ENCODE assay signal across 8 cellular contexts in genomic region chr5:180808461-180809000, GRCh38. TPM values are rescaled to one million over a fixed set of nuclear protein-coding genes. Genes with fewer than 3 reads are reported as not detected.
DNase-seq lines count a peak whose midpoint lies in the region; ATAC-seq and TF ChIP-seq lines count a peak whose summit lies in the region.

No MANE protein-coding gene starts in this region.

- peaks cover 68 to 75% of the 10 kb centered on the region in 2 donors for H3K4me1 Mint-ChIP-seq in natural killer cell

- peak overlapping the region; percentile 86 for H3K4me3 ChIP-seq in AG09309 (ENCODE audit: control insufficient read depth, low read depth, low read length)

- no peaks in the 10 kb centered on the region for H3K27me3 Mint-ChIP-seq in natural killer cell (ENCODE audit: low read depth in 2 of 2)

- no peaks in the 10 kb centered on the region for H3K9me3 Mint-ChIP-seq in natural killer cell

- TF ChIP-seq CTCF in AG09309 (IDR thresholded peaks at IDR 0.05; ENCODE audit: control insufficient read depth, insufficient read depth, low read depth, low read length, missing control alignments) (no peak), natural killer cell (IDR thresholded peaks at IDR 0.05) (no peak)

- H3K4me3 Mint-ChIP-seq in natural killer cell, result peak overlapping the region; percentile 72

- no peak for DNase-seq in AG09309 (ENCODE audit: low read depth)
- no peak for DNase-seq in caudate nucleus (lab: John Stamatoyannopoulos, UW)
- no peak for DNase-seq in natural killer cell
- no peak for DNase-seq in RKO (ENCODE audit: low spot score)
- no peak for DNase-seq in DMS53 (lab: John Stamatoyannopoulos, UW)

- intact Hi-C loops in natural killer cell (cut with micrococcal nuclease), result loop anchor here (10.0 kb wide), 2 partner anchors 376 to 416 kb away; partner anchors contain the start of gene TRIM41

- H3K27ac ChIP-seq in KOPT-K1 (ENCODE audit: low read depth, low read length, poor library complexity, severe bottlenecking) (peak overlapping the region; percentile 99), caudate nucleus (ENCODE audit: low read depth, low read length) (peak overlapping the region; percentile 13)

- H3K36me3 Mint-ChIP-seq in natural killer cell, result no peaks in the 10 kb centered on the region

- no peaks in the 10 kb centered on the region for H3K9me3 ChIP-seq in KOPT-K1 (ENCODE audit: insufficient read depth, low read length, poor library complexity, severe bottlenecking)

- H3K27ac Mint-ChIP-seq in natural killer cell, result peak overlapping the region; percentile 83 to 96

- H3K36me3 ChIP-seq in KOPT-K1 (ENCODE audit: insufficient read depth, low read length), result no peaks in the 10 kb centered on the region

- ATAC-seq in natural killer cell (no peak), GM18909 (IDR thresholded peaks at IDR 0.05; ENCODE audit: poor library complexity, unreplicated experiment) (no peak), HG02885 (IDR thresholded peaks at IDR 0.05; ENCODE audit: poor library complexity, unreplicated experiment) (no peak)

RNA-seq across cellular contexts. Expression of gene MGAT1, which starts 5.9 kb away (rescaled TPM):
- 100 to 1,000 TPM; 105 to 149 (median 130) TPM for total RNA-seq in natural killer cell

RNA-seq across cellular contexts. Expression of gene ZFP62, which starts 52.5 kb away (rescaled TPM):
- total RNA-seq in natural killer cell, result 10 to 100 TPM; 16.6 to 21.0 (median 20.3) TPM
